ENCODE assay signal across 16 cellular contexts in the genomic region with DNA sequence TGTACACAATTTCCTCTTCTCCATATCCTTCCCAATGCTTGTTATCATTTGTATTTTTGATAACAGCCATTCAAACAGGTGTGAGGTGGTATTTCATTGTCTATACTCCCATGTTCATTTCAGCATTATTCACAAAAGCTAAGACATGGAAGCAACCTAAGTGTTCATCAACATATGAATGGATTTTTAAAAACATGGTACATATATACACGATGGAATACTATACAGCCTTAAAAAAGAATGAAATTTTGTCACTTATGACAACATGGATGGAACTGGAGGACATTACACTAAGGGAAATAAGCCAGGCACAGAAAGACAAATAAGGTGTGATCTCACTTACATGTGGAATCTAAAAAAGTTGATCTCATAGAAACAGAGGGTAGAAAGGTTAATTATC.
"Had no signal": no experiment of that assay in that cellular context is flagged by ENCODE, and none has a peak within 500 bp of the region (broad histone marks: within the 10 kb centered on the region; RNA-seq: fewer than 3 reads in every experiment).

No MANE protein-coding gene starts in this region.

- H3K4me3 ChIP-seq: coronary artery, heart left ventricle, right atrium auricular region, thoracic aorta, transverse colon had no signal

- H3K9me3 Mint-ChIP-seq: endodermal cell had no signal

- H3K4me1 Mint-ChIP-seq: endodermal cell; naive thymus-derived CD4-positive, alpha-beta T cell; stimulated activated memory B cell treated with anti-CD40 and anti-IgM and Interleukin-4, amounts not matched to agents 10 μg/mL and 1 μg/mL and 100 μg/mL, for 72 hours; stimulated activated naive CD8-positive, alpha-beta T cell treated with anti-CD3 and anti-CD28 coated beads, Interleukin-15, amount 100 ng/mL, for 72 hours had no signal

- H3K27ac ChIP-seq: coronary artery, heart left ventricle, neutrophil, right atrium auricular region, thoracic aorta, transverse colon had no signal

- H3K27ac Mint-ChIP-seq: endodermal cell; naive thymus-derived CD4-positive, alpha-beta T cell; stimulated activated memory B cell treated with anti-CD40 and anti-IgM and Interleukin-4, amounts not matched to agents 10 μg/mL and 1 μg/mL and 100 μg/mL, for 72 hours; stimulated activated naive CD8-positive, alpha-beta T cell treated with anti-CD3 and anti-CD28 coated beads, Interleukin-15, amount 100 ng/mL, for 72 hours had no signal

- H3K27me3 Mint-ChIP-seq: naive thymus-derived CD4-positive, alpha-beta T cell; stimulated activated memory B cell treated with anti-CD40 and anti-IgM and Interleukin-4, amounts not matched to agents 10 μg/mL and 1 μg/mL and 100 μg/mL, for 72 hours; stimulated activated naive CD8-positive, alpha-beta T cell treated with anti-CD3 and anti-CD28 coated beads, Interleukin-15, amount 100 ng/mL, for 72 hours had no signal

- H3K9me3 ChIP-seq: neutrophil, right atrium auricular region, thoracic aorta, transverse colon had no signal

- DNase-seq: effector CD4-positive, alpha-beta T cell; endodermal cell; foreskin melanocyte; heart left ventricle; hippocampal formation; naive thymus-derived CD4-positive, alpha-beta T cell; posterior cingulate gyrus; stimulated activated CD4-positive, alpha-beta T cell treated with anti-CD3 and anti-CD28 coated beads, Interleukin-4, amount 100 ng/mL, for 1 hour; stimulated activated naive CD8-positive, alpha-beta T cell treated with anti-CD3 and anti-CD28 coated beads, Interleukin-15, amount 100 ng/mL, for 72 hours; substantia nigra; transverse colon had no signal

- H3K36me3 ChIP-seq: neutrophil, right atrium auricular region, thoracic aorta, transverse colon had no signal

- H3K4me1 ChIP-seq: right atrium auricular region, transverse colon had no signal

- ATAC-seq: heart left ventricle; naive thymus-derived CD4-positive, alpha-beta T cell; stimulated activated memory B cell treated with anti-CD40 and anti-IgM and Interleukin-4, amounts not matched to agents 10 μg/mL and 1 μg/mL and 100 μg/mL, for 72 hours; stimulated activated naive CD8-positive, alpha-beta T cell treated with anti-CD3 and anti-CD28 coated beads, Interleukin-15, amount 100 ng/mL, for 72 hours had no signal

- H3K4me3 Mint-ChIP-seq: endodermal cell; naive thymus-derived CD4-positive, alpha-beta T cell; stimulated activated memory B cell treated with anti-CD40 and anti-IgM and Interleukin-4, amounts not matched to agents 10 μg/mL and 1 μg/mL and 100 μg/mL, for 72 hours; stimulated activated naive CD8-positive, alpha-beta T cell treated with anti-CD3 and anti-CD28 coated beads, Interleukin-15, amount 100 ng/mL, for 72 hours had no signal

- H3K27me3 ChIP-seq: heart left ventricle, neutrophil, right atrium auricular region, transverse colon had no signal

- H3K36me3 Mint-ChIP-seq: naive thymus-derived CD4-positive, alpha-beta T cell; stimulated activated memory B cell treated with anti-CD40 and anti-IgM and Interleukin-4, amounts not matched to agents 10 μg/mL and 1 μg/mL and 100 μg/mL, for 72 hours had no signal
